Comparison of ENCODE assay signal across 17 cellular contexts in genomic region chr3:147538034-147538433, GRCh38.
A peak's percentile ranks its signal among the peaks of the same experiment; 100 is the strongest.
DNase-seq lines count a peak whose midpoint lies in the region; ATAC-seq and TF ChIP-seq lines count a peak whose summit lies in the region.
"Had no signal": no experiment of that assay in that cellular context is flagged by ENCODE, and none has a peak within 500 bp of the region (broad histone marks: within the 10 kb centered on the region; RNA-seq: fewer than 3 reads in every experiment).

No MANE protein-coding gene starts in this region.

- H3K4me3 Mint-ChIP-seq in MCF 10A (ENCODE audit: unreplicated experiment), result no peak overlapping the region
- H3K4me3 Mint-ChIP-seq: activated naive CD8-positive, alpha-beta T cell treated with anti-CD3 and anti-CD28 coated beads, Interleukin-2, amount 10 ng/mL, durations not matched to agents 7 days and 5 days; CD8-positive, alpha-beta memory T cell had no signal

- H2AFZ ChIP-seq in Karpas-422 (ENCODE audit: low read length) (peak overlapping the region; percentile 58), osteoblast (ENCODE audit: low read length) (peak overlapping the region; percentile 45)

- no peak overlapping the region for H3K9ac ChIP-seq in Karpas-422 (ENCODE audit: low read length)

- BruUV-seq in MCF 10A (replicated peaks; lab: Mats Ljungman, UMichigan), result no TSS peak

- no peaks in the 10 kb centered on the region for H3K4me1 Mint-ChIP-seq in MCF 10A (ENCODE audit: insufficient read depth, unreplicated experiment)
- H3K4me1 Mint-ChIP-seq: CD8-positive, alpha-beta memory T cell had no signal

- DNase-seq in SIG-M5 treated with dmso at 0.1 percent for 504 hours (lab: John Stamatoyannopoulos, UW; ENCODE audit: unreplicated experiment) (peak; percentile 17), SIG-M5 (lab: John Stamatoyannopoulos, UW) (no peak), Karpas-422 (no peak), osteoblast (ENCODE audit: insufficient read length, low spot score, missing footprints) (no peak), NCI-H1417 treated with DMSO at 0.1 percent for 48 hours (lab: John Stamatoyannopoulos, UW) (no peak), MCF 10A (ENCODE audit: unreplicated experiment) (no peak)
- no peak for DNase-seq in activated CD4-positive, alpha-beta T cell treated with anti-CD3 and anti-CD28 coated beads for 1 hour
- DNase-seq: activated naive CD8-positive, alpha-beta T cell treated with anti-CD3 and anti-CD28 coated beads, Interleukin-2, amount 10 ng/mL, durations not matched to agents 7 days and 5 days; CD8-positive, alpha-beta memory T cell; GF-D8; glutamatergic neuron; kidney glomerular epithelial cell; NCI-H1092 treated with DMSO at 0.1 percent for 48 hours; tibial artery had no signal

- H3K9me2 ChIP-seq in Karpas-422 (replicated peaks; ENCODE audit: insufficient read depth, low read length), result no peaks in the 10 kb centered on the region

- no peaks in the 10 kb centered on the region for H3K79me2 ChIP-seq in Karpas-422 (ENCODE audit: low read length)
- no peaks in the 10 kb centered on the region for H3K79me2 ChIP-seq in osteoblast (ENCODE audit: insufficient read depth, low read length)

- CTCF ChIA-PET in MCF 10A (lab: Yijun Ruan, JAX), result no interaction called here

- H3K4me3 ChIP-seq in Karpas-422 (ENCODE audit: low read length), result peak overlapping the region; percentile 34; the same call in 1 of the 2 replicates
- H3K4me3 ChIP-seq in osteoblast (ENCODE audit: insufficient read depth, low read length), result no peak overlapping the region
- H3K4me3 ChIP-seq: prostate gland, tibial artery had no signal

- ATAC-seq in HG02798 (IDR thresholded peaks at IDR 0.05; ENCODE audit: poor library complexity, unreplicated experiment), result peak; percentile 81

- no peaks in the 10 kb centered on the region for H3K27me3 Mint-ChIP-seq in MCF 10A (ENCODE audit: insufficient read depth, unreplicated experiment)
- H3K27me3 Mint-ChIP-seq: activated naive CD8-positive, alpha-beta T cell treated with anti-CD3 and anti-CD28 coated beads, Interleukin-2, amount 10 ng/mL, durations not matched to agents 7 days and 5 days; CD8-positive, alpha-beta memory T cell had no signal

- H3K36me3 Mint-ChIP-seq in MCF 10A (ENCODE audit: insufficient read depth, unreplicated experiment), result no peaks in the 10 kb centered on the region
- H3K36me3 Mint-ChIP-seq: activated naive CD8-positive, alpha-beta T cell treated with anti-CD3 and anti-CD28 coated beads, Interleukin-2, amount 10 ng/mL, durations not matched to agents 7 days and 5 days; CD8-positive, alpha-beta memory T cell had no signal

- H4K20me1 ChIP-seq in Karpas-422 (ENCODE audit: insufficient read depth, low read depth, low read length) (no peaks in the 10 kb centered on the region), osteoblast (ENCODE audit: insufficient read depth, low read length) (no peaks in the 10 kb centered on the region)

- peaks cover 3% of the 10 kb centered on the region; the same call in 1 of the 2 replicates for H3K9me3 ChIP-seq in Karpas-422 (ENCODE audit: low read length)
- peaks cover 2% of the 10 kb centered on the region for H3K9me3 ChIP-seq in osteoblast (ENCODE audit: low read depth, low read length)
- H3K9me3 ChIP-seq: prostate gland had no signal

- H3K36me3 ChIP-seq in Karpas-422 (ENCODE audit: insufficient read depth, low read length) (no peaks in the 10 kb centered on the region), osteoblast (ENCODE audit: insufficient read depth, low read length) (no peaks in the 10 kb centered on the region)
- H3K36me3 ChIP-seq: prostate gland, tibial artery had no signal

- intact Hi-C loops in MCF 10A (cut with micrococcal nuclease), result no loop called here

- H3K4me2 ChIP-seq in Karpas-422 (ENCODE audit: low read depth, low read length, poor library complexity, severe bottlenecking) (peak overlapping the region; percentile 46), osteoblast (ENCODE audit: insufficient read depth, low read length) (no peak overlapping the region)

- TF ChIP-seq CTCF in osteoblast (IDR thresholded peaks at IDR 0.05; ENCODE audit: extremely low read depth, low read depth, low read length), result no peak
- TF ChIP-seq CTCF in MCF 10A (IDR thresholded peaks at IDR 0.05; ENCODE audit: unreplicated experiment), result no peak

- peaks cover 20% of the 10 kb centered on the region for H3K9me3 Mint-ChIP-seq in MCF 10A (ENCODE audit: unreplicated experiment)

- H3K27ac ChIP-seq in Karpas-422 (ENCODE audit: low read length), result no peak overlapping the region
- no peak overlapping the region for H3K27ac ChIP-seq in osteoblast (ENCODE audit: low read depth, low read length)
- H3K27ac ChIP-seq: 22Rv1, prostate gland, tibial artery had no signal

- POLR2A ChIA-PET in MCF 10A (lab: Yijun Ruan, JAX), result no interaction called here

- H3K27me3 ChIP-seq in Karpas-422 (ENCODE audit: low read length) (no peaks in the 10 kb centered on the region), osteoblast (ENCODE audit: insufficient read depth, low read length) (no peaks in the 10 kb centered on the region)
- H3K27me3 ChIP-seq: tibial artery had no signal

- H3K4me1 ChIP-seq in Karpas-422 (ENCODE audit: low read length) (no peaks in the 10 kb centered on the region), osteoblast (ENCODE audit: insufficient read depth, low read length) (no peaks in the 10 kb centered on the region)
- H3K4me1 ChIP-seq: prostate gland, tibial artery had no signal

- no peak overlapping the region for H3K27ac Mint-ChIP-seq in MCF 10A (ENCODE audit: low read depth, unreplicated experiment)
- H3K27ac Mint-ChIP-seq: activated naive CD8-positive, alpha-beta T cell treated with anti-CD3 and anti-CD28 coated beads, Interleukin-2, amount 10 ng/mL, durations not matched to agents 7 days and 5 days; CD8-positive, alpha-beta memory T cell had no signal
